13 cellular contexts compared by ENCODE assay signal in the genomic region with DNA sequence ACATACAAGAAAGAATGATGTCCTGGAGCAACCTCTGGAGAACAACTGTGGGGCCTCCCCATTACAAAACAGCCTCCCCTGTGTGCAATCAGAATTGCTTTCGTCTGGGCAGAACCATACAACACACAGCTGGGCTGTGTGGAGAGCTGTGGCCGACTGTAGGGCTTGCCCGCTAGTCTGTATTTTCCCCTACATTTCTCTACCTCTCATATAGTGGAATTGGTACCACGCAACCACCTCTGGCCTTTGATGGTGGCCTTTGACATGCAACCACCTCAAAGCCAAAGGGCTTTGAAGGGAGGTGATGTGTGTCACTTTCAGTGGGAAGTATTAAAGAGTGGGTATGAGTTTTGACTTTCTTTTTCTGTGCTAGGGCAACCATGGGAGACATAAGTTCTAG.
"Had no signal": no experiment of that assay in that cellular context is flagged by ENCODE, and none has a peak within 500 bp of the region (broad histone marks: within the 10 kb centered on the region; RNA-seq: fewer than 3 reads in every experiment).

No MANE protein-coding gene starts in this region.

- H3K9me3 Mint-ChIP-seq: immature natural killer cell; natural killer cell treated with Interleukin-12 subunit alpha and Interleukin-12 subunit beta and Interleukin-15 and Interleukin-18, amount 100 ng/mL, for 72 hours had no signal

- H3K27ac Mint-ChIP-seq: immature natural killer cell; natural killer cell treated with Interleukin-12 subunit alpha and Interleukin-12 subunit beta and Interleukin-15 and Interleukin-18, amount 100 ng/mL, for 72 hours had no signal

- H3K4me3 ChIP-seq: ascending aorta, esophagus muscularis mucosa, psoas muscle, spleen, transverse colon had no signal

- H3K9me3 ChIP-seq: ascending aorta, psoas muscle, transverse colon had no signal

- H3K36me3 ChIP-seq: transverse colon had no signal

- H3K27me3 ChIP-seq: ascending aorta, esophagus muscularis mucosa, spleen, transverse colon had no signal

- ATAC-seq: natural killer cell treated with Interleukin-12 subunit alpha and Interleukin-12 subunit beta and Interleukin-15 and Interleukin-18, amount 100 ng/mL, for 72 hours; psoas muscle; sciatic nerve had no signal

- H3K4me3 Mint-ChIP-seq: immature natural killer cell; natural killer cell treated with Interleukin-12 subunit alpha and Interleukin-12 subunit beta and Interleukin-15 and Interleukin-18, amount 100 ng/mL, for 72 hours had no signal

- H3K36me3 Mint-ChIP-seq: immature natural killer cell; natural killer cell treated with Interleukin-12 subunit alpha and Interleukin-12 subunit beta and Interleukin-15 and Interleukin-18, amount 100 ng/mL, for 72 hours had no signal

- H3K27me3 Mint-ChIP-seq: natural killer cell treated with Interleukin-12 subunit alpha and Interleukin-12 subunit beta and Interleukin-15 and Interleukin-18, amount 100 ng/mL, for 72 hours had no signal

- DNase-seq: activated CD4-positive, alpha-beta T cell treated with anti-CD3 and anti-CD28 coated beads, Interleukin-2, amount 50 U/mL, for 1 hour; glutamatergic neuron; immature natural killer cell; occipital lobe; psoas muscle; spleen; substantia nigra; T1000; transverse colon had no signal

- H3K27ac ChIP-seq: ascending aorta, esophagus muscularis mucosa, psoas muscle, spleen, transverse colon had no signal
